27 cellular contexts compared by ENCODE assay signal in genomic region chr1:92419642-92420041, GRCh38.
"Had no signal": no experiment of that assay in that cellular context is flagged by ENCODE, and none has a peak within 500 bp of the region (broad histone marks: within the 10 kb centered on the region; RNA-seq: fewer than 3 reads in every experiment).

No MANE protein-coding gene starts in this region.

- H3K4me3 ChIP-seq: gastrocnemius medialis, left lung, mucosa of descending colon, prostate gland, right atrium auricular region, smooth muscle cell, stomach, thyroid gland had no signal

- ATAC-seq: esophagus mucosa; gastrocnemius medialis; left lung; mucosa of descending colon; natural killer cell treated with Interleukin-12 subunit alpha and Interleukin-12 subunit beta and Interleukin-15 and Interleukin-18, amount 100 ng/mL, for 72 hours; sciatic nerve; stimulated activated effector memory CD8-positive, alpha-beta T cell treated with anti-CD3 and anti-CD28 coated beads, Interleukin-12 subunit alpha, Interleukin-12 subunit beta, amount 100 ng/mL, for 72 hours had no signal

- H3K9me3 Mint-ChIP-seq: endodermal cell; mesothelial cell of epicardium; naive B cell; natural killer cell treated with Interleukin-12 subunit alpha and Interleukin-12 subunit beta and Interleukin-15 and Interleukin-18, amount 100 ng/mL, for 72 hours; neural crest cell; stimulated activated effector memory CD8-positive, alpha-beta T cell treated with anti-CD3 and anti-CD28 coated beads, Interleukin-12 subunit alpha, Interleukin-12 subunit beta, amount 100 ng/mL, for 72 hours; type B pancreatic cell had no signal

- H3K27ac ChIP-seq: epithelial cell of prostate, gastrocnemius medialis, left lung, prostate gland, right atrium auricular region, stomach, thyroid gland had no signal

- H3K36me3 Mint-ChIP-seq: mesothelial cell of epicardium; naive B cell; natural killer cell treated with Interleukin-12 subunit alpha and Interleukin-12 subunit beta and Interleukin-15 and Interleukin-18, amount 100 ng/mL, for 72 hours; stimulated activated effector memory CD8-positive, alpha-beta T cell treated with anti-CD3 and anti-CD28 coated beads, Interleukin-12 subunit alpha, Interleukin-12 subunit beta, amount 100 ng/mL, for 72 hours; type B pancreatic cell had no signal

- H3K27me3 Mint-ChIP-seq: naive B cell, type B pancreatic cell had no signal

- DNase-seq: effector CD8-positive, alpha-beta T cell; endodermal cell; foreskin fibroblast; gastrocnemius medialis; head of caudate nucleus; kidney; left lung; mesenchymal stem cell; mucosa of descending colon; naive B cell; stimulated activated CD4-positive, alpha-beta T cell treated with anti-CD3 and anti-CD28 coated beads, Interleukin-12 subunit alpha, Interleukin-12 subunit beta, amount 100 ng/mL, for 4 hours; stimulated activated CD4-positive, alpha-beta T cell treated with anti-CD3 and anti-CD28 coated beads, Interleukin-2, amount 100 ng/mL, for 24 hours; stimulated activated CD4-positive, alpha-beta T cell treated with anti-CD3 and anti-CD28 coated beads, Interleukin-4, amount 100 ng/mL, for 24 hours; stimulated activated naive CD4-positive, alpha-beta T cell treated with Interleukin-2 at 50 U/mL for 16 hours; stomach; thyroid gland had no signal

- H3K4me1 Mint-ChIP-seq: mesothelial cell of epicardium, naive B cell, neural crest cell had no signal

- H3K27me3 ChIP-seq: gastrocnemius medialis, left lung, right atrium auricular region, stomach, thyroid gland had no signal

- H3K9me3 ChIP-seq: gastrocnemius medialis, left lung, mucosa of descending colon, prostate gland, right atrium auricular region, stomach, thyroid gland had no signal

- H3K4me1 ChIP-seq: gastrocnemius medialis, left lung, prostate gland, right atrium auricular region, stomach, thyroid gland had no signal

- H3K4me3 Mint-ChIP-seq: endodermal cell; mesothelial cell of epicardium; naive B cell; natural killer cell treated with Interleukin-12 subunit alpha and Interleukin-12 subunit beta and Interleukin-15 and Interleukin-18, amount 100 ng/mL, for 72 hours; neural crest cell; stimulated activated effector memory CD8-positive, alpha-beta T cell treated with anti-CD3 and anti-CD28 coated beads, Interleukin-12 subunit alpha, Interleukin-12 subunit beta, amount 100 ng/mL, for 72 hours; type B pancreatic cell had no signal

- H3K27ac Mint-ChIP-seq: endodermal cell; mesothelial cell of epicardium; natural killer cell treated with Interleukin-12 subunit alpha and Interleukin-12 subunit beta and Interleukin-15 and Interleukin-18, amount 100 ng/mL, for 72 hours; stimulated activated effector memory CD8-positive, alpha-beta T cell treated with anti-CD3 and anti-CD28 coated beads, Interleukin-12 subunit alpha, Interleukin-12 subunit beta, amount 100 ng/mL, for 72 hours; type B pancreatic cell had no signal

- H3K4me2 ChIP-seq: smooth muscle cell had no signal

- H3K36me3 ChIP-seq: gastrocnemius medialis, left lung, prostate gland, right atrium auricular region, stomach, thyroid gland had no signal
